In genomic region chr6:113293106-113293505, GRCh38 we compare ENCODE assay signal across 14 cellular contexts.
DNase-seq lines count a peak whose midpoint lies in the region; ATAC-seq and TF ChIP-seq lines count a peak whose summit lies in the region.
"Had no signal": no experiment of that assay in that cellular context is flagged by ENCODE, and none has a peak within 500 bp of the region (broad histone marks: within the 10 kb centered on the region; RNA-seq: fewer than 3 reads in every experiment).

No MANE protein-coding gene starts in this region.

- no peaks in the 10 kb centered on the region for H4K20me1 ChIP-seq in neural cell (ENCODE audit: insufficient read depth)

- H3K9me3 Mint-ChIP-seq in activated CD8-positive, alpha-beta memory T cell treated with anti-CD3 and anti-CD28 coated beads, Interleukin-2, amount 10 ng/mL, durations not matched to agents 7 days and 5 days (ENCODE audit: low read depth), result no peaks in the 10 kb centered on the region
- H3K9me3 Mint-ChIP-seq: central memory CD8-positive, alpha-beta T cell had no signal

- no peaks in the 10 kb centered on the region for H3K36me3 Mint-ChIP-seq in activated CD8-positive, alpha-beta memory T cell treated with anti-CD3 and anti-CD28 coated beads, Interleukin-2, amount 10 ng/mL, durations not matched to agents 7 days and 5 days

- no peak for DNase-seq in ACHN
- no peak for DNase-seq in activated CD8-positive, alpha-beta memory T cell treated with anti-CD3 and anti-CD28 coated beads, Interleukin-2, amount 10 ng/mL, durations not matched to agents 7 days and 5 days
- no peak for DNase-seq in NCI-H2081 (lab: John Stamatoyannopoulos, UW)
- no peak for DNase-seq in midbrain (lab: John Stamatoyannopoulos, UW)
- DNase-seq: activated CD4-positive, alpha-beta T cell treated with anti-CD3 and anti-CD28 coated beads for 1 hour; activated gamma-delta T cell; right lobe of liver; trophoblast cell had no signal

- H2AFZ ChIP-seq in neural cell (ENCODE audit: low read depth, low read length), result no peak overlapping the region

- peak; percentile 32 for TF ChIP-seq RAD21 in neural cell (conservative IDR thresholded peaks at IDR 0.05)

- no peaks in the 10 kb centered on the region for H3K36me3 ChIP-seq in neural cell (ENCODE audit: insufficient read depth, low read length)
- H3K36me3 ChIP-seq: right lobe of liver had no signal

- H3K79me2 ChIP-seq in neural cell (replicated peaks; ENCODE audit: insufficient read depth, low read length), result no peaks in the 10 kb centered on the region

- TF ChIP-seq EP300 in neural cell (conservative IDR thresholded peaks at IDR 0.05; ENCODE audit: poor library complexity, severe bottlenecking), result peak; percentile 71

- H3F3A ChIP-seq in neural cell (ENCODE audit: insufficient read depth, low read length, poor library complexity, severe bottlenecking), result no peaks in the 10 kb centered on the region

- ATAC-seq in GM18861 (IDR thresholded peaks at IDR 0.05; ENCODE audit: unreplicated experiment), result peak; percentile 92
- peak; percentile 87 for ATAC-seq in GM21717 (IDR thresholded peaks at IDR 0.05; ENCODE audit: unreplicated experiment)
- ATAC-seq in HG03103 (IDR thresholded peaks at IDR 0.05; ENCODE audit: low read depth, unreplicated experiment), result peak; percentile 93
- no peak for ATAC-seq in activated CD8-positive, alpha-beta memory T cell treated with anti-CD3 and anti-CD28 coated beads, Interleukin-2, amount 10 ng/mL, durations not matched to agents 7 days and 5 days
- ATAC-seq: esophagus mucosa, right lobe of liver had no signal

- CTCF ChIA-PET in activated CD8-positive, alpha-beta memory T cell treated with anti-CD3 and anti-CD28 coated beads, Interleukin-2, amount 10 ng/mL, durations not matched to agents 7 days and 5 days (lab: Charles Lee), result no interaction called here

- H3K4me2 ChIP-seq in neural cell (ENCODE audit: low read length), result peak overlapping the region; percentile 21

- no peaks in the 10 kb centered on the region for H3K9me2 ChIP-seq in neural cell (ENCODE audit: insufficient read depth, low read length)

- in situ Hi-C loops in ACHN (cut with HindIII; ENCODE audit: low pct_ligation_motif_present, low pct_unique_long_range_greater_than_20kb, low sequenced_read_pairs), result no loop called here

- H3K27ac ChIP-seq in neural cell (ENCODE audit: low read length), result peak overlapping the region; percentile 72
- H3K27ac ChIP-seq: right lobe of liver had no signal

- no peaks in the 10 kb centered on the region for H3K9me3 ChIP-seq in neural cell (ENCODE audit: low read length)
- H3K9me3 ChIP-seq: right lobe of liver had no signal

- no peak for TF ChIP-seq CTCF in neural cell (IDR thresholded peaks at IDR 0.05; ENCODE audit: poor library complexity, severe bottlenecking)

- H3K27ac Mint-ChIP-seq in activated CD8-positive, alpha-beta memory T cell treated with anti-CD3 and anti-CD28 coated beads, Interleukin-2, amount 10 ng/mL, durations not matched to agents 7 days and 5 days, result no peak overlapping the region

- H3K4me3 Mint-ChIP-seq in activated CD8-positive, alpha-beta memory T cell treated with anti-CD3 and anti-CD28 coated beads, Interleukin-2, amount 10 ng/mL, durations not matched to agents 7 days and 5 days, result no peak overlapping the region
- H3K4me3 Mint-ChIP-seq: central memory CD8-positive, alpha-beta T cell had no signal

- peak overlapping the region; percentile 7 for H3K4me3 ChIP-seq in neural cell (ENCODE audit: low read length)
- H3K4me3 ChIP-seq: right lobe of liver had no signal

- H3K9ac ChIP-seq in neural cell (ENCODE audit: low read length), result no peak overlapping the region

- no peaks in the 10 kb centered on the region for H3K27me3 ChIP-seq in neural cell (ENCODE audit: insufficient read depth, low read depth, low read length)
- H3K27me3 ChIP-seq: right lobe of liver had no signal

- no peaks in the 10 kb centered on the region for H3K27me3 Mint-ChIP-seq in activated CD8-positive, alpha-beta memory T cell treated with anti-CD3 and anti-CD28 coated beads, Interleukin-2, amount 10 ng/mL, durations not matched to agents 7 days and 5 days
- H3K27me3 Mint-ChIP-seq: central memory CD8-positive, alpha-beta T cell had no signal

- no peaks in the 10 kb centered on the region for H3K4me1 Mint-ChIP-seq in activated CD8-positive, alpha-beta memory T cell treated with anti-CD3 and anti-CD28 coated beads, Interleukin-2, amount 10 ng/mL, durations not matched to agents 7 days and 5 days
- H3K4me1 Mint-ChIP-seq: central memory CD8-positive, alpha-beta T cell had no signal

TF ChIP-seq in neural cell, 6 proteins besides CTCF, POLR2A, EP300 and RAD21:
- TF ChIP-seq EZH2 (IDR thresholded peaks at IDR 0.05; ENCODE audit: borderline replicate concordance, insufficient read depth, low read length, poor library complexity, severe bottlenecking) (no peak), REST (IDR thresholded peaks at IDR 0.05; ENCODE audit: borderline replicate concordance) (peak; percentile 91), MXI1 (conservative IDR thresholded peaks at IDR 0.05; ENCODE audit: poor library complexity, severe bottlenecking) (no peak), POLR2AphosphoS5 (IDR thresholded peaks at IDR 0.05) (peak; percentile 33)
TF ChIP-seq in neural cell: peak in this region for 2.
